In genomic region chr19:41993612-41994483, GRCh38 we compare ENCODE assay signal across 8 cellular contexts. TPM values are rescaled to one million over a fixed set of nuclear protein-coding genes. Genes with fewer than 3 reads are reported as not detected.
DNase-seq lines count a peak whose midpoint lies in the region; ATAC-seq and TF ChIP-seq lines count a peak whose summit lies in the region.

ATP1A3 (minus strand) TSS chr19:41994230; CDS start chr19:41994076, 154 bp downstream.

- H3K4me1 ChIP-seq in ACC112 (ENCODE audit: control insufficient read depth, insufficient read depth, low read length, unreplicated experiment) (no peaks in the 10 kb centered on the region), lower lobe of right lung (peaks cover 12% of the 10 kb centered on the region)

- peak; percentile 50 for ATAC-seq in GM19324 (IDR thresholded peaks at IDR 0.05; ENCODE audit: low FRiP score, unreplicated experiment)
- ATAC-seq in lower lobe of right lung, result peak; percentile 74

- H3K79me2 ChIP-seq in ACC112 (ENCODE audit: control insufficient read depth, insufficient read depth, low read length, unreplicated experiment), result no peaks in the 10 kb centered on the region

- no peak within 1 kb of the TSS for H2AFZ ChIP-seq in ACC112 (ENCODE audit: low read length, unreplicated experiment)

- H3K9me3 ChIP-seq in lower lobe of right lung, result no peaks in the 10 kb centered on the region

- H3K27me3 ChIP-seq in ACC112 (ENCODE audit: insufficient read depth, low read length) (peaks cover 48% of the 10 kb centered on the region), dorsolateral prefrontal cortex (peaks cover 0 to 44% (median 6%) of the 10 kb centered on the region in 45 donors), lower lobe of right lung (ENCODE audit: low read depth) (peaks cover 66% of the 10 kb centered on the region)

- TF ChIP-seq CTCF in dorsolateral prefrontal cortex (IDR thresholded peaks at IDR 0.05 in 54 of 56, conservative IDR thresholded peaks at IDR 0.05 in 2 of 56; ENCODE audit: low read depth in 1 of 56, partially characterized antibody in 56 of 56) (no peak), lower lobe of right lung (IDR thresholded peaks at IDR 0.05) (no peak)

- H3K27ac ChIP-seq in ACC112 (ENCODE audit: low read depth, low read length) (no peak within 1 kb of the TSS), dorsolateral prefrontal cortex (peak within 1 kb of the TSS in 52 of 59 donors; percentile 7 to 96 (median 82)), lower lobe of right lung (no peak within 1 kb of the TSS)

- no peaks in the 10 kb centered on the region for H3K36me3 ChIP-seq in ACC112 (ENCODE audit: insufficient read depth, low read length)
- H3K36me3 ChIP-seq in lower lobe of right lung, result no peaks in the 10 kb centered on the region

- intact Hi-C loops in dorsolateral prefrontal cortex (cut with DNase I) (no loop called here), lower lobe of right lung (cut with DNase I) (no loop called here)

- DNase-seq in NCI-H446 (lab: John Stamatoyannopoulos, UW), result peak; percentile 42 to 92
- DNase-seq in activated CD4-positive, alpha-beta T cell treated with anti-CD3 and anti-CD28 coated beads for 4 hours, result peak; percentile 50 to 52
- DNase-seq in dorsolateral prefrontal cortex, result peak in 9 of 10 donors; percentile 46 to 88 (median 79)
- DNase-seq in lower lobe of right lung, result no peak
- DNase-seq in stimulated activated CD8-positive, alpha-beta memory T cell treated with anti-CD3 and anti-CD28 coated beads, Interleukin-15, amount 100 ng/mL, for 1 hour (ENCODE audit: low read depth), result peak; percentile 24
- DNase-seq in HuH-7 (ENCODE audit: low spot score), result no peak

- peak within 1 kb of the TSS; percentile 62 for H3K4me3 ChIP-seq in ACC112 (ENCODE audit: low read depth, low read length)
- peak within 1 kb of the TSS; percentile 34 to 85 (median 71) for H3K4me3 ChIP-seq in dorsolateral prefrontal cortex
- H3K4me3 ChIP-seq in lower lobe of right lung, result peak within 1 kb of the TSS; percentile 53

RNA-seq across cellular contexts. Expression of gene ATP1A3, which starts in this region (rescaled TPM):
- total RNA-seq in dorsolateral prefrontal cortex (100 to 1,000 TPM; 156 to 918 (median 662) TPM), lower lobe of right lung (0.97 TPM)

Comparison
In these comparisons a context has a peak if more than half of its experiments do, and no peak if none do; other contexts are left out.
1. RNA of gene ATP1A3 (total RNA-seq): 156 to 918 TPM in dorsolateral prefrontal cortex; 0.97 TPM in lower lobe of right lung (single experiment); every median in the first group is over 10 times any median in the second.
2. Peak in ATAC-seq and H3K4me3 ChIP-seq in lower lobe of right lung; RNA of the gene not detected or under 1 TPM.
3. H3K27ac ChIP-seq: peak in dorsolateral prefrontal cortex (52 of 59); none in ACC112 (single experiment) and lower lobe of right lung (single experiment).
4. DNase-seq: peak in NCI-H446 (2 of 2), activated CD4-positive, alpha-beta T cell treated with anti-CD3 and anti-CD28 coated beads for 4 hours (2 of 2), dorsolateral prefrontal cortex (9 of 10) and stimulated activated CD8-positive, alpha-beta memory T cell treated with anti-CD3 and anti-CD28 coated beads, Interleukin-15, amount 100 ng/mL, for 1 hour (single experiment); none in lower lobe of right lung (single experiment) and HuH-7 (single experiment).
5. Peak in every context shown above with its lines, with median percentiles within 50 percentile points of each other: H3K4me3 ChIP-seq.